ENCODE assay signal across 20 cellular contexts in the genomic region with DNA sequence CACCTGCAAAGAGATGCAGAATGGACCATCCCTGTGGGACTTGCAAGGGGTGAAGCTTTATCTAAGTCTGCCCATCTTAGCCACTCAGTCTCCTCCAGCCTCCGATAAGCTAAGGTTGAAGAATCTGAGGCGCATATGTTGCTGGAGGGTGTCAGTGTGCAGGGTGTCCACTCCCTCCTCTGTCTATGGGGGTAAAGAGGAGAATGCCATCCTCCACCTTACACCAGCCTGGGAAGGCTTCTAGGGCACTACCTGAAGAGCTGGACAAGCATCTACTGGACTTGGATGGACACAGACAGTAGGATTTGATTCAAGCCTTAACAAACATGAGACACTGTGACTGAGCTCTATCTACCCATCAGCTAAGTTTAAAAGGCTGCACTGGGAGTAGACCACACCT. TPM values are rescaled to one million over a fixed set of nuclear protein-coding genes. Genes with fewer than 3 reads are reported as not detected.
A peak's percentile ranks its signal among the peaks of the same experiment; 100 is the strongest.
DNase-seq lines count a peak whose midpoint lies in the region; ATAC-seq lines count a peak whose summit lies in the region.
"Had no signal": no experiment of that assay in that cellular context is flagged by ENCODE, and none has a peak within 500 bp of the region (broad histone marks: within the 10 kb centered on the region; RNA-seq: fewer than 3 reads in every experiment).

No MANE protein-coding gene starts in this region.

- no peak overlapping the region for H3K4me2 ChIP-seq in Karpas-422 (ENCODE audit: low read depth, low read length, poor library complexity, severe bottlenecking)

- no peaks in the 10 kb centered on the region for H3K9me3 Mint-ChIP-seq in activated naive CD4-positive, alpha-beta T cell treated with anti-CD3 and anti-CD28 coated beads, Interleukin-2, amount 50 U/mL, for 72 hours
- H3K9me3 Mint-ChIP-seq: CD8-positive, alpha-beta memory T cell had no signal

- no peak overlapping the region for H2AFZ ChIP-seq in Karpas-422 (ENCODE audit: low read length)

- H3K36me3 ChIP-seq in Karpas-422 (ENCODE audit: insufficient read depth, low read length): peaks cover 36% of the 10 kb centered on the region

- H3K9ac ChIP-seq in Karpas-422 (ENCODE audit: low read length): no peak overlapping the region

- peaks cover 20% of the 10 kb centered on the region; the same call in 1 of the 2 replicates for H4K20me1 ChIP-seq in Karpas-422 (ENCODE audit: insufficient read depth, low read depth, low read length)

- H3K27ac Mint-ChIP-seq in activated naive CD4-positive, alpha-beta T cell treated with anti-CD3 and anti-CD28 coated beads, Interleukin-2, amount 50 U/mL, for 72 hours: peak overlapping the region; percentile 47 to 77

- peaks cover 12 to 39% of the 10 kb centered on the region in 2 donors for H3K36me3 Mint-ChIP-seq in activated naive CD4-positive, alpha-beta T cell treated with anti-CD3 and anti-CD28 coated beads, Interleukin-2, amount 50 U/mL, for 72 hours

- H3K79me2 ChIP-seq in Karpas-422 (ENCODE audit: low read length): peaks cover 100% of the 10 kb centered on the region

- H3K4me3 ChIP-seq in Karpas-422 (ENCODE audit: low read length): no peak overlapping the region
- H3K4me3 ChIP-seq: K562 had no signal

- H3K9me3 ChIP-seq in Karpas-422 (ENCODE audit: low read length): no peaks in the 10 kb centered on the region

- no peak for ATAC-seq in activated naive CD4-positive, alpha-beta T cell treated with anti-CD3 and anti-CD28 coated beads, Interleukin-2, amount 50 U/mL, for 72 hours
- ATAC-seq in left lobe of liver (peak; percentile 13), GM19023 (IDR thresholded peaks at IDR 0.05; ENCODE audit: unreplicated experiment) (no peak)

- H3K27me3 ChIP-seq in Karpas-422 (ENCODE audit: low read length): no peaks in the 10 kb centered on the region

- 0 out of 2 replicates have a peak, but pooled peaks cover under 1% of the 10 kb centered on the region for H3K9me2 ChIP-seq in Karpas-422 (replicated peaks; ENCODE audit: insufficient read depth, low read length)

- H3K4me1 ChIP-seq in Karpas-422 (ENCODE audit: low read length): peaks cover 34% of the 10 kb centered on the region

- H3K27ac ChIP-seq in Karpas-422 (ENCODE audit: low read length) (peak overlapping the region; percentile 5; the same call in 1 of the 2 replicates), temporal lobe (ENCODE audit: low read depth, low read length) (peak overlapping the region; percentile 52)
- H3K27ac ChIP-seq: HL-60 had no signal

- no peak for DNase-seq in activated naive CD4-positive, alpha-beta T cell treated with anti-CD3 and anti-CD28 coated beads, Interleukin-2, amount 50 U/mL, for 72 hours (ENCODE audit: low spot score in 2 of 2)
- no peak for DNase-seq in activated naive CD4-positive, alpha-beta T cell treated with Interleukin-2 at 50 U/mL for 16 hours
- DNase-seq in Karpas-422: no peak
- no peak for DNase-seq in left lobe of liver (ENCODE audit: low spot score)
- no peak for DNase-seq in HT-29 (ENCODE audit: low spot score)
- no peak for DNase-seq in AG08396 (ENCODE audit: low spot score)
- DNase-seq: AML-193; CD8-positive, alpha-beta memory T cell; DMS79; GOT3; MV-4-11; NCI-H1417 treated with DMSO at 0.1 percent for 48 hours; NCI-H1930; NCI-H526 treated with DMSO at 0.1 percent for 48 hours; RPMI8226; SIG-M5 had no signal

RNA-seq across cellular contexts. Expression of a gene that starts 46.5 kb away (rescaled TPM):
- total RNA-seq in activated naive CD4-positive, alpha-beta T cell treated with anti-CD3 and anti-CD28 coated beads, Interleukin-2, amount 50 U/mL, for 72 hours: 100 to 1,000 TPM; 193 to 330 TPM
- total RNA-seq in Karpas-422 (2014; rRNA removed; shearing (Covaris generic); ENCODE audit: low replicate concordance): 273 and 796 TPM in 2 replicates
- total RNA-seq in left lobe of liver: 156 TPM
- 93.9 TPM for total RNA-seq in temporal lobe
- total RNA-seq in HT-29 (2014; rRNA removed; shearing (Covaris generic)): 152 and 161 TPM in 2 replicates

RNA-seq across cellular contexts. Expression of a gene that starts 59.1 kb away (rescaled TPM):
- total RNA-seq in activated naive CD4-positive, alpha-beta T cell treated with anti-CD3 and anti-CD28 coated beads, Interleukin-2, amount 50 U/mL, for 72 hours: 10 to 100 TPM; 40.7 to 67.6 TPM
- 66.5 and 107 TPM in 2 replicates for total RNA-seq in Karpas-422 (2014; rRNA removed; shearing (Covaris generic); ENCODE audit: low replicate concordance)
- total RNA-seq in left lobe of liver (20.8 TPM), temporal lobe (112 TPM)
- 14.8 and 16.1 TPM in 2 replicates for total RNA-seq in HT-29 (2014; rRNA removed; shearing (Covaris generic))
